Comparison of ENCODE assay signal across 1 cellular context in genomic region chr14:48944802-48945201, GRCh38.
"Had no signal": no experiment of that assay in that cellular context is flagged by ENCODE, and none has a peak within 500 bp of the region (broad histone marks: within the 10 kb centered on the region; RNA-seq: fewer than 3 reads in every experiment).

No MANE protein-coding gene starts in this region.

- H3K9me3 ChIP-seq: MG63 had no signal

- H3K27me3 ChIP-seq: MG63 had no signal

- H3K4me3 ChIP-seq: MG63 had no signal

- H3K36me3 ChIP-seq: MG63 had no signal
